1 cellular context compared by ENCODE assay signal in the genomic region with DNA sequence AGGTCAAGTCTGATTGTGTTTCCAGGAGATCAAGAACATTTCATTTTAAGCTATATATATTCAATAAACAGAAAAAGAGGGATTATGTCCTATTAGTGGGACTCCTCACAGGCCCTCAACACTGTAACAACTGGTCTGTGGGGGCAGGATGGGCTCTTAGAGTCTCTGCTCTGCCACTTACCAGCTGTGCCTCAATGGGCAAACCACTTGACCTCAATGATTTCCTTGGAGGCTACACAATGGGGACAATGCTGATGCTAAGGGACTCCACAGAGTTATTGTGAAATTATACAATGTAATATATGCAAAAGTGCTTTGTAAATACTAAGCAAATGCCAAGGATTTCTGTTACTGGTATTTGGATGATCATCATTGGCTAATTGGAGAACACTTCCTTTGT.
TF ChIP-seq lines count a peak whose summit lies in the region.

No MANE protein-coding gene starts in this region.

TF ChIP-seq in GM23338, 12 proteins besides CTCF, POLR2A, EP300 and RAD21 (continued from another document):
- TF ChIP-seq ZNF462 (CRISPR knock-in tag; IDR thresholded peaks at IDR 0.05) = no peak
- TF ChIP-seq ZNF114 (CRISPR knock-in tag; IDR thresholded peaks at IDR 0.05) = no peak
- TF ChIP-seq JUNB (IDR thresholded peaks at IDR 0.05; ENCODE audit: unreplicated experiment) = no peak
- no peak for TF ChIP-seq STAT1 (IDR thresholded peaks at IDR 0.05; ENCODE audit: unreplicated experiment)
- no peak for TF ChIP-seq CREB1 (CRISPR knock-in tag; IDR thresholded peaks at IDR 0.05; ENCODE audit: low read depth)
- no peak for TF ChIP-seq POLR2AphosphoS5 (IDR thresholded peaks at IDR 0.05; ENCODE audit: low read depth)
- no peak for TF ChIP-seq EZH2phosphoT487 (IDR thresholded peaks at IDR 0.05; ENCODE audit: unreplicated experiment)
- no peak for TF ChIP-seq EZH2 (IDR thresholded peaks at IDR 0.05; ENCODE audit: low read depth, unreplicated experiment)
- no peak for TF ChIP-seq ZNF331 (CRISPR knock-in tag; IDR thresholded peaks at IDR 0.05; ENCODE audit: low read depth)
- TF ChIP-seq NANOG (IDR thresholded peaks at IDR 0.05; ENCODE audit: borderline replicate concordance) = no peak
